ENCODE assay signal across 18 cellular contexts in genomic region chr2:71499691-71500090, GRCh38. TPM values are rescaled to one million over a fixed set of nuclear protein-coding genes. Genes with fewer than 3 reads are reported as not detected.
DNase-seq lines count a peak whose midpoint lies in the region; ATAC-seq and TF ChIP-seq lines count a peak whose summit lies in the region.
"Had no signal": no experiment of that assay in that cellular context is flagged by ENCODE, and none has a peak within 500 bp of the region (broad histone marks: within the 10 kb centered on the region; RNA-seq: fewer than 3 reads in every experiment).

No MANE protein-coding gene starts in this region.

- in situ Hi-C loops in brain microvascular endothelial cell (cut with HindIII; ENCODE audit: low pct_ligation_motif_present, low sequenced_read_pairs): no loop called here

- H3K27me3 ChIP-seq in BLaER1 (no peaks in the 10 kb centered on the region), brain microvascular endothelial cell (replicated peaks) (no peaks in the 10 kb centered on the region), sigmoid colon (no peaks in the 10 kb centered on the region)

- WGBS in sigmoid colon, 2 donors: 72 to 78% methylated on average over 5 of the region's 5 CpGs

- H3K9me3 ChIP-seq in BLaER1 (no peaks in the 10 kb centered on the region), sigmoid colon (no peaks in the 10 kb centered on the region)

- H3K4me1 Mint-ChIP-seq in activated T-helper 17 cell treated with anti-CD3 and anti-CD28 coated beads, Interleukin-2, amount 50 U/mL, for 72 hours: no peaks in the 10 kb centered on the region
- H3K4me1 Mint-ChIP-seq: activated naive CD8-positive, alpha-beta T cell treated with anti-CD3 and anti-CD28 coated beads, Interleukin-2, amount 50 U/mL, for 24 hours; central memory CD8-positive, alpha-beta T cell; stimulated activated memory B cell treated with anti-CD40 and anti-IgM and Interleukin-4, amounts not matched to agents 10 μg/mL and 1 μg/mL and 100 μg/mL, for 72 hours; T-helper 17 cell had no signal

- TF ChIP-seq POLR2A in sigmoid colon (IDR thresholded peaks at IDR 0.05): no peak

- peak overlapping the region; percentile 73; the same call in 1 of the 2 replicates for H3K27ac ChIP-seq in BLaER1
- H3K27ac ChIP-seq in brain microvascular endothelial cell: peak overlapping the region; percentile 91
- peak overlapping the region in 3 of 4 donors; percentile 23 to 53 (median 51) for H3K27ac ChIP-seq in sigmoid colon

- no peak for ATAC-seq in activated T-helper 17 cell treated with anti-CD3 and anti-CD28 coated beads, Interleukin-2, amount 50 U/mL, for 72 hours (replicated peaks)
- ATAC-seq in GM18861 (IDR thresholded peaks at IDR 0.05; ENCODE audit: unreplicated experiment): no peak
- ATAC-seq: activated CD8-positive, alpha-beta T cell treated with anti-CD3 and anti-CD28 coated beads, Interleukin-2, amount 10 ng/mL, durations not matched to agents 7 days and 5 days; activated naive CD8-positive, alpha-beta T cell treated with anti-CD3 and anti-CD28 coated beads, Interleukin-2, amount 50 U/mL, for 24 hours; GM12878; stimulated activated memory B cell treated with anti-CD40 and anti-IgM and Interleukin-4, amounts not matched to agents 10 μg/mL and 1 μg/mL and 100 μg/mL, for 72 hours; T-helper 17 cell had no signal

- no peak for TF ChIP-seq CTCF in brain microvascular endothelial cell (IDR thresholded peaks at IDR 0.05; ENCODE audit: low read depth, low read length, missing control alignments)
- no peak for TF ChIP-seq CTCF in sigmoid colon (IDR thresholded peaks at IDR 0.05)

- no peak for DNase-seq in brain microvascular endothelial cell
- peak; percentile 3 for DNase-seq in kidney tubule cell (ENCODE audit: low spot score)
- DNase-seq in sigmoid colon: peak; percentile 45
- no peak for DNase-seq in cortex of kidney (lab: John Stamatoyannopoulos, UW)
- no peak for DNase-seq in GM19240 (ENCODE audit: insufficient read length, low spot score)
- DNase-seq: activated CD8-positive, alpha-beta T cell treated with anti-CD3 and anti-CD28 coated beads, Interleukin-2, amount 10 ng/mL, durations not matched to agents 7 days and 5 days; activated naive CD8-positive, alpha-beta T cell treated with anti-CD3 and anti-CD28 coated beads, Interleukin-2, amount 50 U/mL, for 24 hours; foreskin melanocyte; GOT3; midbrain; NCI-H1436 treated with DMSO at 0.1 percent for 48 hours; T-helper 17 cell had no signal

- H4K20me1 ChIP-seq in BLaER1: no peaks in the 10 kb centered on the region

- no peak for TF ChIP-seq EP300 in sigmoid colon (IDR thresholded peaks at IDR 0.05)

- intact Hi-C loops in sigmoid colon (cut with DNase I): no loop called here

- no peaks in the 10 kb centered on the region for H3K36me3 ChIP-seq in BLaER1
- H3K36me3 ChIP-seq in brain microvascular endothelial cell (replicated peaks): no peaks in the 10 kb centered on the region
- peaks cover 0 to 5% (median 2%) of the 10 kb centered on the region in 4 donors for H3K36me3 ChIP-seq in sigmoid colon

- H3K4me3 Mint-ChIP-seq in activated T-helper 17 cell treated with anti-CD3 and anti-CD28 coated beads, Interleukin-2, amount 50 U/mL, for 72 hours: no peak overlapping the region
- H3K4me3 Mint-ChIP-seq: activated CD8-positive, alpha-beta T cell treated with anti-CD3 and anti-CD28 coated beads, Interleukin-2, amount 10 ng/mL, durations not matched to agents 7 days and 5 days; activated naive CD8-positive, alpha-beta T cell treated with anti-CD3 and anti-CD28 coated beads, Interleukin-2, amount 50 U/mL, for 24 hours; central memory CD8-positive, alpha-beta T cell; stimulated activated memory B cell treated with anti-CD40 and anti-IgM and Interleukin-4, amounts not matched to agents 10 μg/mL and 1 μg/mL and 100 μg/mL, for 72 hours; T-helper 17 cell had no signal

- H3K9ac ChIP-seq in BLaER1: no peak overlapping the region

- peaks cover 3% of the 10 kb centered on the region for H3K27me3 Mint-ChIP-seq in activated T-helper 17 cell treated with anti-CD3 and anti-CD28 coated beads, Interleukin-2, amount 50 U/mL, for 72 hours
- H3K27me3 Mint-ChIP-seq: activated naive CD8-positive, alpha-beta T cell treated with anti-CD3 and anti-CD28 coated beads, Interleukin-2, amount 50 U/mL, for 24 hours had no signal

- H3K4me1 ChIP-seq in BLaER1: peaks cover 16% of the 10 kb centered on the region
- peaks cover 0 to 10% (median 3%) of the 10 kb centered on the region in 4 donors for H3K4me1 ChIP-seq in sigmoid colon

- H3K27ac Mint-ChIP-seq in activated T-helper 17 cell treated with anti-CD3 and anti-CD28 coated beads, Interleukin-2, amount 50 U/mL, for 72 hours: no peak overlapping the region
- H3K27ac Mint-ChIP-seq: activated CD8-positive, alpha-beta T cell treated with anti-CD3 and anti-CD28 coated beads, Interleukin-2, amount 10 ng/mL, durations not matched to agents 7 days and 5 days; activated naive CD8-positive, alpha-beta T cell treated with anti-CD3 and anti-CD28 coated beads, Interleukin-2, amount 50 U/mL, for 24 hours; stimulated activated memory B cell treated with anti-CD40 and anti-IgM and Interleukin-4, amounts not matched to agents 10 μg/mL and 1 μg/mL and 100 μg/mL, for 72 hours; T-helper 17 cell had no signal

- H3K36me3 Mint-ChIP-seq in activated T-helper 17 cell treated with anti-CD3 and anti-CD28 coated beads, Interleukin-2, amount 50 U/mL, for 72 hours (ENCODE audit: low read depth): no peaks in the 10 kb centered on the region
- H3K36me3 Mint-ChIP-seq: stimulated activated memory B cell treated with anti-CD40 and anti-IgM and Interleukin-4, amounts not matched to agents 10 μg/mL and 1 μg/mL and 100 μg/mL, for 72 hours had no signal

- H3K4me3 ChIP-seq in BLaER1 (no peak overlapping the region), brain microvascular endothelial cell (ENCODE audit: low read depth, low read length) (no peak overlapping the region), sigmoid colon (no peak overlapping the region)
- H3K4me3 ChIP-seq: GM12878 had no signal

- peak overlapping the region; percentile 79 for H3K4me2 ChIP-seq in BLaER1

- H3K9me3 Mint-ChIP-seq in activated T-helper 17 cell treated with anti-CD3 and anti-CD28 coated beads, Interleukin-2, amount 50 U/mL, for 72 hours: no peaks in the 10 kb centered on the region
- H3K9me3 Mint-ChIP-seq: activated naive CD8-positive, alpha-beta T cell treated with anti-CD3 and anti-CD28 coated beads, Interleukin-2, amount 50 U/mL, for 24 hours; central memory CD8-positive, alpha-beta T cell; stimulated activated memory B cell treated with anti-CD40 and anti-IgM and Interleukin-4, amounts not matched to agents 10 μg/mL and 1 μg/mL and 100 μg/mL, for 72 hours had no signal

RNA-seq across cellular contexts. Expression of gene DYSF, which starts 46.3 kb away (rescaled TPM):
- 10 to 100 TPM; 12.5 to 49.6 (median 13.7) TPM for total RNA-seq in sigmoid colon
- polyA plus RNA-seq in sigmoid colon: 1 to 10 TPM; 1.6 to 4.1 (median 2.4) TPM
- total RNA-seq in activated T-helper 17 cell treated with anti-CD3 and anti-CD28 coated beads, Interleukin-2, amount 50 U/mL, for 72 hours: under 1 TPM in 1 of 2 donors, not detected in 1; 0.71 TPM

Comparison
In these comparisons a context has a peak if more than half of its experiments do, and no peak if none do; other contexts are left out.
1. DNase-seq: peak in kidney tubule cell (single experiment) and sigmoid colon (single experiment); none in brain microvascular endothelial cell (single experiment), cortex of kidney (single experiment) and GM19240 (single experiment).
2. RNA of gene DYSF, which starts 46.3 kb away (total RNA-seq): 12.5 to 49.6 TPM in sigmoid colon; 0.71 TPM in activated T-helper 17 cell treated with anti-CD3 and anti-CD28 coated beads, Interleukin-2, amount 50 U/mL, for 72 hours; every median in the first group is over 4 times any median in the second.
3. Peak in every context shown above with its lines, with median percentiles within 50 percentile points of each other: H3K27ac ChIP-seq.